Comparison of ENCODE assay signal across 13 cellular contexts in the genomic region with DNA sequence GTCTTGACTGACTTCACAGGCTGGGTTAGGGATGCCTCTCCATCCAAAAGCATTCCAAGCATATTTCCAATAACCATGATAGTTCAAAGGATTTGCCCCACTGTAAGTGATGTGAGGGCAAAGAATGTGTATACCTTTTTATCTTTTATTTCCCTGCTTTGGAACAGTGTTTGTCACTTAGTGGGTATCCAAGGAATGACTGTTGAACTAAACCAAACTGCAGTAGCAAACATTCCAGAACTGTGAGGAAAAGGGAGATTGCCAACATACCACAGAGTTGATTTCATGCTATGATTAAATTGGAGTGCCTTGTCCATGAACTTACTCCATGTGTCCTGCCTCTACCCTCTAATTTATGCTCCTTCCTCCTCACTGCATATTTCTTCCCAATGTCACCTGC.
DNase-seq lines count a peak whose midpoint lies in the region; ATAC-seq and TF ChIP-seq lines count a peak whose summit lies in the region.
"Had no signal": no experiment of that assay in that cellular context is flagged by ENCODE, and none has a peak within 500 bp of the region (broad histone marks: within the 10 kb centered on the region; RNA-seq: fewer than 3 reads in every experiment).

No MANE protein-coding gene starts in this region.

- CTCF ChIA-PET in activated CD4-positive, alpha-beta T cell treated with anti-CD3 and anti-CD28 coated beads, Interleukin-2, amount 10 ng/mL, durations not matched to agents 7 days and 5 days (lab: Charles Lee) = no interaction called here
- CTCF ChIA-PET in CD8-positive, alpha-beta T cell (lab: Charles Lee) = no interaction called here

- H3K36me3 ChIP-seq in CD8-positive, alpha-beta T cell (ENCODE audit: insufficient read depth, low read length) = no peaks in the 10 kb centered on the region
- H3K36me3 ChIP-seq: sigmoid colon had no signal

- intact Hi-C loops in CD8-positive, alpha-beta T cell (cut with DNase I, micrococcal nuclease) = no loop called here

- H3K4me1 ChIP-seq in CD8-positive, alpha-beta T cell (ENCODE audit: insufficient read depth, low read length) = no peaks in the 10 kb centered on the region

- H3K27me3 ChIP-seq in CD8-positive, alpha-beta T cell (ENCODE audit: insufficient read depth, low read length) = no peaks in the 10 kb centered on the region
- H3K27me3 ChIP-seq: sigmoid colon had no signal

- no peak overlapping the region for H3K4me3 ChIP-seq in fibroblast of pulmonary artery (replicated peaks; ENCODE audit: low read depth, low read length)
- H3K4me3 ChIP-seq in CD8-positive, alpha-beta T cell (ENCODE audit: low read depth, low read length) = no peak overlapping the region
- H3K4me3 ChIP-seq: sigmoid colon had no signal

- no peak overlapping the region for H3K27ac ChIP-seq in CD8-positive, alpha-beta T cell (ENCODE audit: low read depth, low read length)
- H3K27ac ChIP-seq: sigmoid colon, VCaP had no signal

- ATAC-seq in GM18867 (IDR thresholded peaks at IDR 0.05; ENCODE audit: unreplicated experiment) = no peak
- no peak for ATAC-seq in CD8-positive, alpha-beta T cell
- ATAC-seq in GM19023 (IDR thresholded peaks at IDR 0.05; ENCODE audit: unreplicated experiment) = no peak

- H3K9me3 ChIP-seq in CD8-positive, alpha-beta T cell (ENCODE audit: low read length) = no peaks in the 10 kb centered on the region
- H3K9me3 ChIP-seq: sigmoid colon had no signal

- H3K27me3 Mint-ChIP-seq in activated CD4-positive, alpha-beta T cell treated with anti-CD3 and anti-CD28 coated beads, Interleukin-2, amount 10 ng/mL, durations not matched to agents 7 days and 5 days = no peaks in the 10 kb centered on the region
- no peaks in the 10 kb centered on the region for H3K27me3 Mint-ChIP-seq in CD8-positive, alpha-beta T cell (ENCODE audit: low read depth)

- POLR2A ChIA-PET in activated CD4-positive, alpha-beta T cell treated with anti-CD3 and anti-CD28 coated beads, Interleukin-2, amount 10 ng/mL, durations not matched to agents 7 days and 5 days (lab: Charles Lee) = no interaction called here
- POLR2A ChIA-PET in CD8-positive, alpha-beta T cell (lab: Charles Lee) = no interaction called here

- H3K4me1 Mint-ChIP-seq in activated CD4-positive, alpha-beta T cell treated with anti-CD3 and anti-CD28 coated beads, Interleukin-2, amount 10 ng/mL, durations not matched to agents 7 days and 5 days = peaks cover 6% of the 10 kb centered on the region
- peaks cover 2% of the 10 kb centered on the region for H3K4me1 Mint-ChIP-seq in CD8-positive, alpha-beta T cell (ENCODE audit: low read depth)

- DNase-seq in H4 (ENCODE audit: low spot score) (peak; percentile 27), SW 1271 (lab: John Stamatoyannopoulos, UW) (peak; percentile 58 to 83), fibroblast of pulmonary artery (ENCODE audit: low read depth) (peak; percentile 48), stromal cell of bone marrow (ENCODE audit: low read depth) (peak; percentile 58)
- no peak for DNase-seq in activated CD4-positive, alpha-beta T cell treated with anti-CD3 and anti-CD28 coated beads, Interleukin-2, amount 10 ng/mL, durations not matched to agents 7 days and 5 days
- no peak for DNase-seq in CD8-positive, alpha-beta T cell
- DNase-seq: activated T-cell treated with anti-CD3 and anti-CD28 coated beads for 4 hours, anterior cingulate cortex, NCI-H510A treated with DMSO at 0.1 percent for 48 hours, sigmoid colon had no signal

- H3K4me3 Mint-ChIP-seq in activated CD4-positive, alpha-beta T cell treated with anti-CD3 and anti-CD28 coated beads, Interleukin-2, amount 10 ng/mL, durations not matched to agents 7 days and 5 days = no peak overlapping the region
- no peak overlapping the region for H3K4me3 Mint-ChIP-seq in CD8-positive, alpha-beta T cell

- no peaks in the 10 kb centered on the region for H3K36me3 Mint-ChIP-seq in activated CD4-positive, alpha-beta T cell treated with anti-CD3 and anti-CD28 coated beads, Interleukin-2, amount 10 ng/mL, durations not matched to agents 7 days and 5 days (ENCODE audit: low read depth)
- H3K36me3 Mint-ChIP-seq in CD8-positive, alpha-beta T cell = no peaks in the 10 kb centered on the region

- no peak for TF ChIP-seq CTCF in fibroblast of pulmonary artery (IDR thresholded peaks at IDR 0.05; ENCODE audit: low read length, missing control alignments)
- TF ChIP-seq CTCF in CD8-positive, alpha-beta T cell (IDR thresholded peaks at IDR 0.05) = no peak

- no peaks in the 10 kb centered on the region for H3K9me3 Mint-ChIP-seq in activated CD4-positive, alpha-beta T cell treated with anti-CD3 and anti-CD28 coated beads, Interleukin-2, amount 10 ng/mL, durations not matched to agents 7 days and 5 days
- H3K9me3 Mint-ChIP-seq in CD8-positive, alpha-beta T cell = no peaks in the 10 kb centered on the region

- no peak overlapping the region for H3K27ac Mint-ChIP-seq in activated CD4-positive, alpha-beta T cell treated with anti-CD3 and anti-CD28 coated beads, Interleukin-2, amount 10 ng/mL, durations not matched to agents 7 days and 5 days
- no peak overlapping the region for H3K27ac Mint-ChIP-seq in CD8-positive, alpha-beta T cell

Comparison
In these comparisons a context has a peak if more than half of its experiments do, and no peak if none do; other contexts are left out.
1. DNase-seq: peak in H4 (single experiment), SW 1271 (2 of 2), fibroblast of pulmonary artery (single experiment) and stromal cell of bone marrow (single experiment); none in activated CD4-positive, alpha-beta T cell treated with anti-CD3 and anti-CD28 coated beads, Interleukin-2, amount 10 ng/mL, durations not matched to agents 7 days and 5 days (single experiment) and CD8-positive, alpha-beta T cell (0 of 7).